Comparison of ENCODE assay signal across 8 cellular contexts in the genomic region with DNA sequence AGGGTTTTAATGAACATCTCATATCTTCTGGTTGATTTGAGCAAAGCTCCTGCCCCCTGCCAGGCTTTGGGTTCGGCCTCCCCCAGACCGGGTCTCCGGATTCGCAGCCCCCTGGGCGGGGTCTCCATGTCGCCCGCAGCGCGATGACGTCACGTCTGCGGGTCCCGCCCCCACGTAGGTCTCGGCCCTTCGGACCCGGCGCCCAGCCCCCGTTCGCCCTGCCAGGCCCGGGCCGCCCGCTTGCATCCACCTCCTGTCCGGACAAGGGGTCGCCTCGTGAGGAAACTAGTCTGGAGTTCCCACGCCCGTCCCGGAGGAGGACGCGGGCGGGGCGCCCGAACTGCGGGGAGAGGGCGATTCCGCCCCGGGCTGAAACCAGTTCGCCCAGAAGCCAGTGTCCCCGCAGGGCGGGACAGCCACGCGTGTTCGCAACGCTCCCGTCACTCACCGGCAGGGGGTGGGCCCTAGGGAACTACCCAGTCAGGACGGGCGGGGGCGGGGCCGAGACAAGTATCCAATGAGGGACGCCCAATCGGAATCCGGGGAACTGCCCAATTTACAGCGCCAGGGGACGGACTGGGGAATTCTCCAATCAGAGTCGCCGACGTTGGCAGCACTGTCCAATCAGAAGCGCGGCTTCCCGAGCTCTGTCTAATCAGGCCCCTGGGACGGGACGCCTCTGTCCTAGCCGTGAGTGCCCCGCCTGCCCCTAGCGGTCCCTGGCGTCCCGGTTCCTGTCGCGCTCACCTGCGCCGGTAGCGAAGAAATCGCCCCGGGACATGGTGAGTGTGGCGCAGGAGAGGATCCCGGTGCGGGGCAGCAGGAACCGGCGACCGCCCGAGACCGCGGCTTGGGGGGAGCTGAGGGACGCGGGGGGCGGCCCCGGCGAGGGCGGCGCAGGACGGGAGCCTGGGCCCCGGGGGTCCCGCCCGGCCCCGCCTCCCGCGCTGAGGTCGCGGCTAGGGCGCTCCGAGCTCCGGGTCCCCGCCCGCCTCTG. TPM values are rescaled to one million over a fixed set of nuclear protein-coding genes. Genes with fewer than 3 reads are reported as not detected.
DNase-seq lines count a peak whose midpoint lies in the region; ATAC-seq and TF ChIP-seq lines count a peak whose summit lies in the region.

A gene (plus strand): TSS at position 682 of the 997 bp plus-strand sequence. CDS start 98 bp downstream, at position 780.

- peaks cover 4% of the 10 kb centered on the region for H4K20me1 ChIP-seq in GM23338 (replicated peaks; ENCODE audit: insufficient read depth)

- H3K9me3 Mint-ChIP-seq in GM23338 (peaks cover 55% of the 10 kb centered on the region), nephron progenitor cell (peaks cover 93% of the 10 kb centered on the region)
- peaks cover 9% of the 10 kb centered on the region for H3K9me3 Mint-ChIP-seq in stimulated activated naive CD8-positive, alpha-beta T cell treated with anti-CD3 and anti-CD28 coated beads, Interleukin-15, Interleukin-2, amounts not matched to agents 100 ng/mL and 50 ng/mL, for 24 hours

- peaks cover 6% of the 10 kb centered on the region; the same call in 1 of the 2 replicates for H3K4me1 ChIP-seq in GM23338 (ENCODE audit: insufficient read depth)

- peak within 1 kb of the TSS; percentile 66 for H3K4me3 ChIP-seq in GM23338
- H3K4me3 ChIP-seq in fibroblast of villous mesenchyme (ENCODE audit: low read depth, low read length) = peak within 1 kb of the TSS; percentile 80

- peak; percentile 99 for DNase-seq in ELF-1 (ENCODE audit: low read depth, low spot score)
- DNase-seq in GM23338 (ENCODE audit: low spot score) = peak; percentile 100
- peak; percentile 95 for DNase-seq in SHP77 treated with DMSO at 0.1 percent for 48 hours (lab: John Stamatoyannopoulos, UW)
- DNase-seq in activated gamma-delta T cell treated with Interleukin-2 at 50 U/mL for 16 hours = peak; percentile 99
- DNase-seq in fibroblast of villous mesenchyme (ENCODE audit: low read depth) = peak; percentile 100
- peak; percentile 96 for DNase-seq in nephron progenitor cell

- H3K9me2 ChIP-seq in GM23338 (ENCODE audit: insufficient read depth) = no peaks in the 10 kb centered on the region

- H3K4me3 Mint-ChIP-seq in GM23338 (peak within 1 kb of the TSS; percentile 82), nephron progenitor cell (peak within 1 kb of the TSS; percentile 88)
- peak within 1 kb of the TSS; percentile 84 for H3K4me3 Mint-ChIP-seq in stimulated activated naive CD8-positive, alpha-beta T cell treated with anti-CD3 and anti-CD28 coated beads, Interleukin-15, Interleukin-2, amounts not matched to agents 100 ng/mL and 50 ng/mL, for 24 hours

- H3K36me3 Mint-ChIP-seq in GM23338 (ENCODE audit: low read depth) (peaks cover 48% of the 10 kb centered on the region), nephron progenitor cell (ENCODE audit: low read depth) (peaks cover 81% of the 10 kb centered on the region)
- H3K36me3 Mint-ChIP-seq in stimulated activated naive CD8-positive, alpha-beta T cell treated with anti-CD3 and anti-CD28 coated beads, Interleukin-15, Interleukin-2, amounts not matched to agents 100 ng/mL and 50 ng/mL, for 24 hours (ENCODE audit: low read depth) = peaks cover 22% of the 10 kb centered on the region

- no peaks in the 10 kb centered on the region for H3F3A ChIP-seq in GM23338 (replicated peaks; ENCODE audit: low read depth)

- H3K36me3 ChIP-seq in GM23338 (ENCODE audit: insufficient read depth) = no peaks in the 10 kb centered on the region

- peak; percentile 98 for ATAC-seq in GM23338

- peaks cover 24% of the 10 kb centered on the region for H3K79me2 ChIP-seq in GM23338 (replicated peaks; ENCODE audit: insufficient read depth)

- peaks cover 20% of the 10 kb centered on the region for H3K27me3 Mint-ChIP-seq in GM23338 (ENCODE audit: insufficient read depth, low read depth, poor library complexity)
- H3K27me3 Mint-ChIP-seq in nephron progenitor cell (ENCODE audit: low read depth, poor library complexity) = peaks cover 10% of the 10 kb centered on the region
- H3K27me3 Mint-ChIP-seq in stimulated activated naive CD8-positive, alpha-beta T cell treated with anti-CD3 and anti-CD28 coated beads, Interleukin-15, Interleukin-2, amounts not matched to agents 100 ng/mL and 50 ng/mL, for 24 hours = no peaks in the 10 kb centered on the region

- peaks cover 8% of the 10 kb centered on the region; the same call in 1 of the 2 replicates for H3K27me3 ChIP-seq in GM23338 (ENCODE audit: insufficient read depth)

- TF ChIP-seq CTCF in GM23338 (conservative IDR thresholded peaks at IDR 0.05; ENCODE audit: low read depth in 2 of 2) (0 out of 4 replicates have a peak, but pooled peaks of 1 of the 2 experiments have one; percentile 23), LNCAP (IDR thresholded peaks at IDR 0.05) (peak; percentile 42), fibroblast of villous mesenchyme (IDR thresholded peaks at IDR 0.05; ENCODE audit: insufficient read depth, low read depth, low read length) (peak; percentile 28), nephron progenitor cell (IDR thresholded peaks at IDR 0.05) (peak; percentile 36)

- H2AFZ ChIP-seq in GM23338 = peak within 1 kb of the TSS; percentile 24

- H3K4me2 ChIP-seq in GM23338 = peak within 1 kb of the TSS; percentile 89

- H3K4me1 Mint-ChIP-seq in GM23338 = peaks cover 5% of the 10 kb centered on the region
- H3K4me1 Mint-ChIP-seq in nephron progenitor cell = peaks cover 8% of the 10 kb centered on the region
- peaks cover 10% of the 10 kb centered on the region for H3K4me1 Mint-ChIP-seq in stimulated activated naive CD8-positive, alpha-beta T cell treated with anti-CD3 and anti-CD28 coated beads, Interleukin-15, Interleukin-2, amounts not matched to agents 100 ng/mL and 50 ng/mL, for 24 hours (ENCODE audit: low read depth)

- no peak within 1 kb of the TSS; the same call in 1 of the 2 replicates for H3K27ac Mint-ChIP-seq in GM23338
- H3K27ac Mint-ChIP-seq in nephron progenitor cell = no peak within 1 kb of the TSS
- peak within 1 kb of the TSS; percentile 72 for H3K27ac Mint-ChIP-seq in stimulated activated naive CD8-positive, alpha-beta T cell treated with anti-CD3 and anti-CD28 coated beads, Interleukin-15, Interleukin-2, amounts not matched to agents 100 ng/mL and 50 ng/mL, for 24 hours

- peak within 1 kb of the TSS; percentile 86; the same call in 1 of the 2 replicates for H3K27ac ChIP-seq in GM23338 (ENCODE audit: low read depth)

TF ChIP-seq in GM23338, 12 proteins besides CTCF, POLR2A, EP300 and RAD21 (continues in another document):
- TF ChIP-seq CREB1 (CRISPR knock-in tag; IDR thresholded peaks at IDR 0.05; ENCODE audit: low read depth) (peak; percentile 97), POLR2AphosphoS5 (IDR thresholded peaks at IDR 0.05; ENCODE audit: low read depth) (peak; percentile 68), ZNF114 (CRISPR knock-in tag; IDR thresholded peaks at IDR 0.05) (peak; percentile 58; the same call in 1 of the 2 replicates), JUNB (IDR thresholded peaks at IDR 0.05; ENCODE audit: unreplicated experiment) (no peak)

RNA-seq across cellular contexts. Expression of the gene that starts here (rescaled TPM):
- total RNA-seq in GM23338 (2014; rRNA removed; shearing (Covaris generic)) = 7.5 and 11.4 TPM in 2 replicates
- polyA plus RNA-seq in GM23338 (2016; fragmentation: Nextera tagmentation; extraction: Ambion mirVana) = 2.9 and 3.5 TPM in 2 replicates
- 4.8 and 6.0 TPM in 2 replicates for total RNA-seq in fibroblast of villous mesenchyme

Comparison
In these comparisons a context has a peak if more than half of its experiments do, and no peak if none do; other contexts are left out.
1. Peak in every context shown above with its lines: DNase-seq, ATAC-seq, H3K4me3 ChIP-seq and H3K27ac ChIP-seq.